ENCODE assay signal across 11 cellular contexts in genomic region chr5:73303139-73304079, GRCh38.
DNase-seq lines count a peak whose midpoint lies in the region; ATAC-seq and TF ChIP-seq lines count a peak whose summit lies in the region.
"Had no signal": no experiment of that assay in that cellular context is flagged by ENCODE, and none has a peak within 500 bp of the region (broad histone marks: within the 10 kb centered on the region; RNA-seq: fewer than 3 reads in every experiment).

No MANE protein-coding gene starts in this region.

- H3K36me3 ChIP-seq in lower lobe of right lung (no peaks in the 10 kb centered on the region), testis (ENCODE audit: low read depth, missing control alignments) (no peaks in the 10 kb centered on the region)
- H3K36me3 ChIP-seq: transverse colon had no signal

- H3K9me3 ChIP-seq in lower lobe of right lung (no peaks in the 10 kb centered on the region), testis (no peaks in the 10 kb centered on the region)
- H3K9me3 ChIP-seq: transverse colon had no signal

- DNase-seq in NCI-H510A treated with DMSO at 0.1 percent for 48 hours (lab: John Stamatoyannopoulos, UW) (peak; percentile 25), NCI-H510A (lab: John Stamatoyannopoulos, UW) (no peak), ecto neural progenitor cell (ENCODE audit: low spot score) (peak; percentile 72), lower lobe of right lung (no peak), testis (peak; percentile 21), NCI-H2081 (lab: John Stamatoyannopoulos, UW) (no peak), GM10266 (ENCODE audit: extremely low spot score) (no peak)
- DNase-seq: activated T-cell treated with anti-CD3 and anti-CD28 coated beads, Interleukin-2, amount 50 U/mL, for 24 hours; KBM-7; transverse colon had no signal

- H3K4me3 ChIP-seq in lower lobe of right lung (no peak overlapping the region), testis (peak overlapping the region; percentile 27 to 42)

- 4 to 6% methylated on average over 16 to 70 of the region's 77 CpGs for WGBS in testis, 2 donors

- no peak for TF ChIP-seq POLR2A in testis (IDR thresholded peaks at IDR 0.05)

- H3K4me1 ChIP-seq in lower lobe of right lung = peaks cover 11% of the 10 kb centered on the region
- no peaks in the 10 kb centered on the region for H3K4me1 ChIP-seq in testis

- no peak for TF ChIP-seq CTCF in lower lobe of right lung (IDR thresholded peaks at IDR 0.05)
- TF ChIP-seq CTCF in testis (IDR thresholded peaks at IDR 0.05) = no peak
- no peak for TF ChIP-seq CTCF in GM10266 (IDR thresholded peaks at IDR 0.05; ENCODE audit: control insufficient read depth, insufficient read depth, low read depth, missing control alignments)

- H3K27ac ChIP-seq in lower lobe of right lung = no peak overlapping the region
- H3K27ac ChIP-seq in testis = no peak overlapping the region
- H3K27ac ChIP-seq: transverse colon had no signal

- peak; percentile 22 to 23 for ATAC-seq in lower lobe of right lung
- ATAC-seq in HG02970 (IDR thresholded peaks at IDR 0.05; ENCODE audit: low FRiP score, unreplicated experiment) = no peak

- H3K27me3 ChIP-seq in lower lobe of right lung (ENCODE audit: low read depth) = peaks cover 98% of the 10 kb centered on the region
- peaks cover 8% of the 10 kb centered on the region for H3K27me3 ChIP-seq in testis

- intact Hi-C loops in lower lobe of right lung (cut with DNase I) = no loop called here
- intact Hi-C loops in testis (cut with DNase I; ENCODE audit: low total_unique reads) = no loop called here

Comparison
In these comparisons a context has a peak if more than half of its experiments do, and no peak if none do; other contexts are left out.
1. DNase-seq: peak in NCI-H510A treated with DMSO at 0.1 percent for 48 hours (single experiment), ecto neural progenitor cell (single experiment) and testis (single experiment); none in NCI-H510A (single experiment), lower lobe of right lung (single experiment), NCI-H2081 (0 of 2) and GM10266 (single experiment).